ENCODE assay signal across 11 cellular contexts in genomic region chr1:243246916-243247315, GRCh38. TPM values are rescaled to one million over a fixed set of nuclear protein-coding genes. Genes with fewer than 3 reads are reported as not detected.
DNase-seq lines count a peak whose midpoint lies in the region; ATAC-seq and TF ChIP-seq lines count a peak whose summit lies in the region.
"Had no signal": no experiment of that assay in that cellular context is flagged by ENCODE, and none has a peak within 500 bp of the region (broad histone marks: within the 10 kb centered on the region; RNA-seq: fewer than 3 reads in every experiment).

No MANE protein-coding gene starts in this region.

- no peak for TF ChIP-seq POLR2A in spleen (IDR thresholded peaks at IDR 0.05)

- H3K9me3 Mint-ChIP-seq in nephron progenitor cell (peaks cover 94% of the 10 kb centered on the region), GM23338 (no peaks in the 10 kb centered on the region)
- H3K9me3 Mint-ChIP-seq: activated T-cell treated with anti-CD3 and anti-CD28 coated beads, Interleukin-2, amount 50 U/mL, for 4 hours had no signal

- H4K20me1 ChIP-seq in GM23338 (replicated peaks; ENCODE audit: insufficient read depth) = peaks cover 39% of the 10 kb centered on the region

- H3K27ac Mint-ChIP-seq in nephron progenitor cell (no peak overlapping the region), GM23338 (no peak overlapping the region)

- H3K36me3 Mint-ChIP-seq in nephron progenitor cell (ENCODE audit: low read depth) = peaks cover 95% of the 10 kb centered on the region
- H3K36me3 Mint-ChIP-seq in GM23338 (ENCODE audit: low read depth) = peaks cover 24% of the 10 kb centered on the region; the same call in 2 of the 3 replicates

- intact Hi-C loops in spleen (cut with DNase I; ENCODE audit: low total_unique reads) = no loop called here

- ATAC-seq in GM19395 (IDR thresholded peaks at IDR 0.05; ENCODE audit: unreplicated experiment) = peak; percentile 47
- no peak for ATAC-seq in GM23338
- ATAC-seq: activated T-cell treated with anti-CD3 and anti-CD28 coated beads, Interleukin-2, amount 50 U/mL, for 4 hours had no signal

- H3K36me3 ChIP-seq in spleen (no peaks in the 10 kb centered on the region), GM23338 (ENCODE audit: insufficient read depth) (no peaks in the 10 kb centered on the region)
- H3K36me3 ChIP-seq: ovary had no signal

- DNase-seq in OCI-M1 (lab: John Stamatoyannopoulos, UW) (peak; percentile 46), fibroblast of mammary gland (ENCODE audit: low read depth) (peak; percentile 76), spleen (no peak), nephron progenitor cell (no peak), GM23338 (ENCODE audit: low spot score) (no peak), NCI-H1436 (lab: John Stamatoyannopoulos, UW) (no peak)
- DNase-seq in effector CD8-positive, alpha-beta T cell (lab: John Stamatoyannopoulos, UW) = no peak
- DNase-seq: activated T-cell treated with anti-CD3 and anti-CD28 coated beads, Interleukin-2, amount 50 U/mL, for 4 hours; NCI-H226; ovary had no signal

- H3K9me3 ChIP-seq in spleen = no peaks in the 10 kb centered on the region
- H3K9me3 ChIP-seq: ovary had no signal

- H3K27ac ChIP-seq in spleen (peak overlapping the region in 5 of 8 donors; percentile 27 to 61 (median 58)), GM23338 (ENCODE audit: low read depth) (no peak overlapping the region)
- H3K27ac ChIP-seq: ovary had no signal

- no peaks in the 10 kb centered on the region for H3K9me2 ChIP-seq in GM23338 (ENCODE audit: insufficient read depth)

- WGBS in spleen, 5 donors = 36 to 57% (median 42%) methylated on average over 1 of the region's 1 CpG

- H3K4me3 ChIP-seq in fibroblast of mammary gland (ENCODE audit: control insufficient read depth, low read depth, low read length) (no peak overlapping the region), spleen (no peak overlapping the region), GM23338 (no peak overlapping the region)
- H3K4me3 ChIP-seq: ovary had no signal

- H3K4me2 ChIP-seq in GM23338 = no peak overlapping the region

- H3K4me3 Mint-ChIP-seq in nephron progenitor cell (no peak overlapping the region), GM23338 (no peak overlapping the region)
- H3K4me3 Mint-ChIP-seq: activated T-cell treated with anti-CD3 and anti-CD28 coated beads, Interleukin-2, amount 50 U/mL, for 4 hours had no signal

- H2AFZ ChIP-seq in GM23338 = no peak overlapping the region

- H3K27me3 Mint-ChIP-seq in nephron progenitor cell (ENCODE audit: low read depth, poor library complexity) = no peaks in the 10 kb centered on the region
- H3K27me3 Mint-ChIP-seq in GM23338 (ENCODE audit: insufficient read depth, low read depth, poor library complexity) = peaks cover 4% of the 10 kb centered on the region

- H3K4me1 ChIP-seq in spleen (peaks cover 4 to 83% (median 43%) of the 10 kb centered on the region in 6 donors), GM23338 (ENCODE audit: insufficient read depth) (peaks cover 21% of the 10 kb centered on the region)

- no peaks in the 10 kb centered on the region for H3K27me3 ChIP-seq in spleen (replicated peaks in 1 of 7)
- H3K27me3 ChIP-seq in GM23338 (ENCODE audit: insufficient read depth) = no peaks in the 10 kb centered on the region
- H3K27me3 ChIP-seq: ovary had no signal

- peaks cover 4% of the 10 kb centered on the region for H3K4me1 Mint-ChIP-seq in nephron progenitor cell
- peaks cover 34% of the 10 kb centered on the region for H3K4me1 Mint-ChIP-seq in GM23338

- TF ChIP-seq CTCF in fibroblast of mammary gland (conservative IDR thresholded peaks at IDR 0.05; ENCODE audit: control insufficient read depth, insufficient read depth, low read depth, low read length) (no peak), spleen (IDR thresholded peaks at IDR 0.05 in 8 of 11, conservative IDR thresholded peaks at IDR 0.05 in 3 of 11) (no peak), nephron progenitor cell (IDR thresholded peaks at IDR 0.05) (no peak), GM23338 (conservative IDR thresholded peaks at IDR 0.05; ENCODE audit: low read depth in 2 of 2) (no peak)

- H3K79me2 ChIP-seq in GM23338 (replicated peaks; ENCODE audit: insufficient read depth) = peaks cover 100% of the 10 kb centered on the region

- H3F3A ChIP-seq in GM23338 (replicated peaks; ENCODE audit: low read depth) = no peaks in the 10 kb centered on the region

TF ChIP-seq in GM23338, 12 proteins besides CTCF, POLR2A, EP300 and RAD21 (continues in another document):
- TF ChIP-seq EZH2 (IDR thresholded peaks at IDR 0.05; ENCODE audit: low read depth, unreplicated experiment) (no peak), ZNF331 (CRISPR knock-in tag; IDR thresholded peaks at IDR 0.05; ENCODE audit: low read depth) (no peak), NANOG (IDR thresholded peaks at IDR 0.05; ENCODE audit: borderline replicate concordance) (no peak), STAT1 (IDR thresholded peaks at IDR 0.05; ENCODE audit: unreplicated experiment) (no peak), CREB1 (CRISPR knock-in tag; IDR thresholded peaks at IDR 0.05; ENCODE audit: low read depth) (no peak), EZH2phosphoT487 (IDR thresholded peaks at IDR 0.05; ENCODE audit: unreplicated experiment) (no peak)
- TF ChIP-seq, protein P1, sequence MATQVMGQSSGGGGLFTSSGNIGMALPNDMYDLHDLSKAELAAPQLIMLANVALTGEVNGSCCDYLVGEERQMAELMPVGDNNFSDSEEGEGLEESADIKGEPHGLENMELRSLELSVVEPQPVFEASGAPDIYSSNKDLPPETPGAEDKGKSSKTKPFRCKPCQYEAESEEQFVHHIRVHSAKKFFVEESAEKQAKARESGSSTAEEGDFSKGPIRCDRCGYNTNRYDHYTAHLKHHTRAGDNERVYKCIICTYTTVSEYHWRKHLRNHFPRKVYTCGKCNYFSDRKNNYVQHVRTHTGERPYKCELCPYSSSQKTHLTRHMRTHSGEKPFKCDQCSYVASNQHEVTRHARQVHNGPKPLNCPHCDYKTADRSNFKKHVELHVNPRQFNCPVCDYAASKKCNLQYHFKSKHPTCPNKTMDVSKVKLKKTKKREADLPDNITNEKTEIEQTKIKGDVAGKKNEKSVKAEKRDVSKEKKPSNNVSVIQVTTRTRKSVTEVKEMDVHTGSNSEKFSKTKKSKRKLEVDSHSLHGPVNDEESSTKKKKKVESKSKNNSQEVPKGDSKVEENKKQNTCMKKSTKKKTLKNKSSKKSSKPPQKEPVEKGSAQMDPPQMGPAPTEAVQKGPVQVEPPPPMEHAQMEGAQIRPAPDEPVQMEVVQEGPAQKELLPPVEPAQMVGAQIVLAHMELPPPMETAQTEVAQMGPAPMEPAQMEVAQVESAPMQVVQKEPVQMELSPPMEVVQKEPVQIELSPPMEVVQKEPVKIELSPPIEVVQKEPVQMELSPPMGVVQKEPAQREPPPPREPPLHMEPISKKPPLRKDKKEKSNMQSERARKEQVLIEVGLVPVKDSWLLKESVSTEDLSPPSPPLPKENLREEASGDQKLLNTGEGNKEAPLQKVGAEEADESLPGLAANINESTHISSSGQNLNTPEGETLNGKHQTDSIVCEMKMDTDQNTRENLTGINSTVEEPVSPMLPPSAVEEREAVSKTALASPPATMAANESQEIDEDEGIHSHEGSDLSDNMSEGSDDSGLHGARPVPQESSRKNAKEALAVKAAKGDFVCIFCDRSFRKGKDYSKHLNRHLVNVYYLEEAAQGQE (IDR thresholded peaks at IDR 0.05; ENCODE audit: unreplicated experiment) = no peak

RNA-seq across cellular contexts. Expression of gene CEP170, which starts 8.2 kb away (rescaled TPM):
- 10 to 100 TPM; 59.5 to 92.8 (median 81.7) TPM for total RNA-seq in spleen
- polyA plus RNA-seq in spleen (10 to 100 TPM; 17.3 to 21.2 (median 18.0) TPM), GM23338 (2016; fragmentation: Nextera tagmentation; extraction: Ambion mirVana) (89.2 and 104 TPM in 2 replicates)
- total RNA-seq in GM23338 (2014; rRNA removed; shearing (Covaris generic)) = 93.1 and 100 TPM in 2 replicates

RNA-seq across cellular contexts. Expression of gene SDCCAG8, which starts 8.9 kb away (rescaled TPM):
- total RNA-seq in spleen = 10 to 100 TPM; 37.5 to 79.3 (median 55.1) TPM
- 10 to 100 TPM; 14.8 to 25.4 (median 18.9) TPM for polyA plus RNA-seq in spleen
- total RNA-seq in GM23338 (2014; rRNA removed; shearing (Covaris generic)) = 16.1 and 28.0 TPM in 2 replicates
- 66.7 and 70.2 TPM in 2 replicates for polyA plus RNA-seq in GM23338 (2016; fragmentation: Nextera tagmentation; extraction: Ambion mirVana)

Comparison
In these comparisons a context has a peak if more than half of its experiments do, and no peak if none do; other contexts are left out.
1. DNase-seq: peak in OCI-M1 (single experiment) and fibroblast of mammary gland (single experiment); none in spleen (single experiment), nephron progenitor cell (single experiment), GM23338 (single experiment), effector CD8-positive, alpha-beta T cell (single experiment) and NCI-H1436 (single experiment).